Comparison of ENCODE assay signal across 8 cellular contexts in the genomic region with DNA sequence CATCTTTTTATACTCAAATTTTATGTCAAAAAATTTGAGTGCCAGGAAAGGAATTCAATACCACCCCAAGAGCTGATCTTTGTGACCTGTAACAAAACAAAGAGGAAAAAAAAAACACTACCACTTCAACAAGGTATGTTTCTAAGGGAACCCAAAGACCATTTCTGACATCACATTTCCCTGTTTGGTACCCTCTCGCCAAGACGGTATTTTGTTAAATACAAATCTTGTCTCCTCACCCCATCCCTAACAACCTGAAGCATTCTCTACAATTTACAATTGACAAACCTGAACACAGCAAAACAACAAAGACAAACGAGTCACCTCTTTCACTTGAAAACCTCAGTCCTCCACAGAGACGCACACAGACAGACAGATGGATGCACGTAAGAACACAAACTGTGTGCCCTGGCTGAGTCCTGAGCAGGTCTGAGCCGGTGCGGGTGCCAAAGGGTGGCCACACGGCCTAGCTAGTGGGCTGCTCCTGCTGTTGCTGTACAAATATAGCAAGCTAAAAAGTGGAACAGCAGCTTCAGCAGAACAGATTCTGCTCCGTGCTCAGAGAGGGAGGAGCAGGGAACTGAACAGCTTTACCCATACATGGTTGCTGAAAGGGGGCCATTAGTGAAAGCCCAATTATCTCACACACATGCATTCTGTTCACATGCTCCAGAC. TPM values are rescaled to one million over a fixed set of nuclear protein-coding genes. Genes with fewer than 3 reads are reported as not detected.
DNase-seq lines count a peak whose midpoint lies in the region; ATAC-seq and TF ChIP-seq lines count a peak whose summit lies in the region.

No MANE protein-coding gene starts in this region.

- DNase-seq in A673 (ENCODE audit: low spot score) (no peak), HCT116 (ENCODE audit: low read depth, low spot score) (no peak), fibroblast of villous mesenchyme (ENCODE audit: low read depth) (no peak), omental fat pad (ENCODE audit: low spot score) (no peak), NCI-H2029 treated with DMSO at 0.1 percent for 48 hours (lab: John Stamatoyannopoulos, UW) (no peak), OCI-M2 (lab: John Stamatoyannopoulos, UW; ENCODE audit: unreplicated experiment) (no peak), pons (ENCODE audit: low spot score) (no peak)
- DNase-seq in activated CD8-positive, alpha-beta T cell treated with anti-CD3 and anti-CD28 coated beads for 36 hours: peak; percentile 34

- peak overlapping the region; percentile 1; the same call in 1 of the 2 replicates for H3K9ac ChIP-seq in HCT116 (ENCODE audit: low read length)

- H3K4me1 Mint-ChIP-seq in activated CD8-positive, alpha-beta T cell treated with anti-CD3 and anti-CD28 coated beads for 36 hours (ENCODE audit: low read depth): peaks cover 58% of the 10 kb centered on the region

- no peaks in the 10 kb centered on the region for H3K36me3 Mint-ChIP-seq in activated CD8-positive, alpha-beta T cell treated with anti-CD3 and anti-CD28 coated beads for 36 hours (ENCODE audit: low read depth)

- H3K36me3 ChIP-seq in A673 (ENCODE audit: insufficient read depth, low read length, poor library complexity, severe bottlenecking): no peaks in the 10 kb centered on the region
- no peaks in the 10 kb centered on the region for H3K36me3 ChIP-seq in HCT116 (ENCODE audit: control insufficient read depth in 1 of 2, insufficient read depth in 2 of 2, low read length in 2 of 2)

- H3K27me3 ChIP-seq in A673 (replicated peaks; ENCODE audit: insufficient read depth, low read depth, low read length, poor library complexity): no peaks in the 10 kb centered on the region
- no peaks in the 10 kb centered on the region for H3K27me3 ChIP-seq in HCT116 (ENCODE audit: insufficient read depth, low read length)

- TF ChIP-seq RAD21 in HCT116 (IDR thresholded peaks at IDR 0.05; ENCODE audit: low read depth): no peak

- H3K9me2 ChIP-seq in HCT116 (ENCODE audit: insufficient read depth): no peaks in the 10 kb centered on the region

- H3K27ac ChIP-seq in A673 (ENCODE audit: low read depth, low read length, poor library complexity, severe bottlenecking) (peak overlapping the region; percentile 46), HCT116 (ENCODE audit: low read depth, low read length) (peak overlapping the region; percentile 36)

- H3K4me3 Mint-ChIP-seq in activated CD8-positive, alpha-beta T cell treated with anti-CD3 and anti-CD28 coated beads for 36 hours: peak overlapping the region; percentile 8

- ATAC-seq in HCT116 (peak; percentile 18; the same call in 1 of the 2 replicates), omental fat pad (ENCODE audit: low FRiP score) (peak; percentile 21)
- peak; percentile 57 for ATAC-seq in activated CD8-positive, alpha-beta T cell treated with anti-CD3 and anti-CD28 coated beads for 36 hours

- TF ChIP-seq CTCF in A673 (conservative IDR thresholded peaks at IDR 0.05; ENCODE audit: low read depth, low read length): no peak
- TF ChIP-seq CTCF in HCT116 (IDR thresholded peaks at IDR 0.05 in 2 of 3, conservative IDR thresholded peaks at IDR 0.05 in 1 of 3; ENCODE audit: borderline replicate concordance in 1 of 3, insufficient read depth in 1 of 3, low read depth in 2 of 3, low read length in 2 of 3): no peak
- no peak for TF ChIP-seq CTCF in activated CD8-positive, alpha-beta T cell treated with anti-CD3 and anti-CD28 coated beads for 36 hours (IDR thresholded peaks at IDR 0.05)
- no peak for TF ChIP-seq CTCF in fibroblast of villous mesenchyme (IDR thresholded peaks at IDR 0.05; ENCODE audit: insufficient read depth, low read depth, low read length)
- TF ChIP-seq CTCF in omental fat pad (IDR thresholded peaks at IDR 0.05): no peak

- TF ChIP-seq POLR2A in HCT116 (IDR thresholded peaks at IDR 0.05; ENCODE audit: borderline replicate concordance, extremely low read depth, insufficient read depth, insufficient read length): no peak

- H3K27me3 Mint-ChIP-seq in activated CD8-positive, alpha-beta T cell treated with anti-CD3 and anti-CD28 coated beads for 36 hours: no peaks in the 10 kb centered on the region

- no peaks in the 10 kb centered on the region for H3K9me3 ChIP-seq in A673 (ENCODE audit: low read depth, low read length, poor library complexity, severe bottlenecking)
- no peaks in the 10 kb centered on the region for H3K9me3 ChIP-seq in HCT116 (ENCODE audit: control insufficient read depth in 1 of 2, insufficient read depth in 1 of 2, low read depth in 1 of 2, low read length in 2 of 2)

- BruUV-seq in A673 (replicated peaks; lab: Mats Ljungman, UMichigan) (no TSS peak), HCT116 (replicated peaks; lab: Mats Ljungman, UMichigan) (no TSS peak)

- CTCF ChIA-PET in A673 (lab: Charles Lee) (interaction anchor here (0.6 kb wide), 1 partner anchor 151 kb away, joined by 5 read pairs; no protein-coding TSS in a partner anchor), HCT116 (lab: Charles Lee) (interaction anchor here (1.1 kb wide), 1 partner anchor 29 kb away, joined by 3 read pairs; no protein-coding TSS in a partner anchor)
- CTCF ChIA-PET in activated CD8-positive, alpha-beta T cell treated with anti-CD3 and anti-CD28 coated beads for 36 hours (lab: Charles Lee): interaction anchor here (1.1 to 1.2 kb wide), 2 partner anchors 9 to 16 kb away, joined by 3 to 6 read pairs; no protein-coding TSS in a partner anchor

- H3K79me2 ChIP-seq in HCT116 (ENCODE audit: insufficient read depth, low read length): peaks cover 100% of the 10 kb centered on the region

- no peaks in the 10 kb centered on the region for H3K9me3 Mint-ChIP-seq in activated CD8-positive, alpha-beta T cell treated with anti-CD3 and anti-CD28 coated beads for 36 hours

- H3K4me2 ChIP-seq in HCT116 (ENCODE audit: low read length): peak overlapping the region; percentile 66

- peak overlapping the region; percentile 82 for H3K27ac Mint-ChIP-seq in activated CD8-positive, alpha-beta T cell treated with anti-CD3 and anti-CD28 coated beads for 36 hours

- H3K4me1 ChIP-seq in A673 (ENCODE audit: insufficient read depth, low read length, poor library complexity, severe bottlenecking) (peaks cover 32% of the 10 kb centered on the region), HCT116 (ENCODE audit: control insufficient read depth in 1 of 2, insufficient read depth in 2 of 2, low read length in 2 of 2) (peaks cover 24 to 30% of the 10 kb centered on the region in 2 experiments)

- H4K20me1 ChIP-seq in HCT116 (ENCODE audit: insufficient read depth): peaks cover 25% of the 10 kb centered on the region; the same call in 1 of the 2 replicates

- RAD21 ChIA-PET in HCT116 (lab: Charles Lee; ENCODE audit: low non-redundant PET in 1 of 2, low total read pairs in 2 of 2, uncharacterized antibody in 2 of 2, unreplicated experiment in 2 of 2): no interaction called here

- intact Hi-C loops in A673 (cut with micrococcal nuclease; ENCODE audit: unreplicated experiment): no loop called here
- intact Hi-C loops in HCT116 (cut with micrococcal nuclease): no loop called here
- intact Hi-C loops in activated CD8-positive, alpha-beta T cell treated with anti-CD3 and anti-CD28 coated beads for 36 hours (cut with micrococcal nuclease): no loop called here

- no peak overlapping the region for H2AFZ ChIP-seq in HCT116 (ENCODE audit: low read depth, low read length, poor library complexity, severe bottlenecking)

- POLR2A ChIA-PET in A673 (lab: Charles Lee; ENCODE audit: low non-redundant PET): interaction anchor here (0.6 kb wide), 1 partner anchor 124 kb away, joined by 5 read pairs; no protein-coding TSS in a partner anchor
- POLR2A ChIA-PET in HCT116 (lab: Charles Lee): no interaction called here
- POLR2A ChIA-PET in activated CD8-positive, alpha-beta T cell treated with anti-CD3 and anti-CD28 coated beads for 36 hours (lab: Charles Lee): interaction anchor here (1.0 to 2.0 kb wide), 7 partner anchors 9 to 39 kb away, joined by 3 to 8 read pairs (median 4); no protein-coding TSS in a partner anchor

- H3K4me3 ChIP-seq in A673 (ENCODE audit: low read depth, low read length, poor library complexity, severe bottlenecking): no peak overlapping the region
- no peak overlapping the region for H3K4me3 ChIP-seq in HCT116 (replicated peaks in 1 of 2; ENCODE audit: low read depth in 1 of 2, low read length in 2 of 2)
- H3K4me3 ChIP-seq in fibroblast of villous mesenchyme (ENCODE audit: low read depth, low read length): peak overlapping the region; percentile 3

TF ChIP-seq in HCT116, 20 proteins besides CTCF, POLR2A, EP300 and RAD21:
- no peak for TF ChIP-seq SIN3A (IDR thresholded peaks at IDR 0.05; ENCODE audit: low read depth)
- TF ChIP-seq EZH2phosphoT487 (IDR thresholded peaks at IDR 0.05; ENCODE audit: borderline replicate concordance): no peak
- TF ChIP-seq EGR1 (IDR thresholded peaks at IDR 0.05; ENCODE audit: low read depth): no peak
- no peak for TF ChIP-seq POLR2AphosphoS5 (IDR thresholded peaks at IDR 0.05; ENCODE audit: low read depth, low read length)
- TF ChIP-seq EZH2 (IDR thresholded peaks at IDR 0.05): no peak
- no peak for TF ChIP-seq ELF1 (IDR thresholded peaks at IDR 0.05; ENCODE audit: borderline replicate concordance, low read depth)
- no peak for TF ChIP-seq SP1 (IDR thresholded peaks at IDR 0.05; ENCODE audit: low read depth)
TF ChIP-seq in HCT116: peak in this region for 0.

RNA-seq across cellular contexts. Expression of gene CELF1, which starts 28.6 kb away (rescaled TPM):
- total RNA-seq in A673 (2021) (246 and 257 TPM in 2 replicates), HCT116 (2021; ENCODE audit: unreplicated experiment) (133 TPM), fibroblast of villous mesenchyme (124 and 128 TPM in 2 replicates), omental fat pad (100 to 1,000 TPM in 2 of 4 donors, 10 to 100 TPM in 2; 90.3 to 126 (median 110) TPM)
- polyA plus RNA-seq in HCT116 (2012): 42.0 and 44.7 TPM in 2 replicates
- total RNA-seq in activated CD8-positive, alpha-beta T cell treated with anti-CD3 and anti-CD28 coated beads for 36 hours: 100 to 1,000 TPM; 120 to 122 TPM

RNA-seq across cellular contexts. Expression of gene PTPMT1, which starts 41.1 kb away (rescaled TPM):
- total RNA-seq in A673 (2021): 68.1 and 74.3 TPM in 2 replicates
- total RNA-seq in HCT116 (2021; ENCODE audit: unreplicated experiment): 71.6 TPM
- 91.8 and 95.0 TPM in 2 replicates for polyA plus RNA-seq in HCT116 (2012)
- 10 to 100 TPM; 44.1 to 46.7 TPM for total RNA-seq in activated CD8-positive, alpha-beta T cell treated with anti-CD3 and anti-CD28 coated beads for 36 hours
- 66.7 and 71.7 TPM in 2 replicates for total RNA-seq in fibroblast of villous mesenchyme
- total RNA-seq in omental fat pad: 100 to 1,000 TPM in 3 of 4 donors, 10 to 100 TPM in 1; 99.2 to 173 (median 112) TPM

RNA-seq across cellular contexts. Expression of gene KBTBD4, which starts 54.4 kb away (rescaled TPM):
- total RNA-seq in A673 (2021) (42.8 and 44.0 TPM in 2 replicates), HCT116 (2021; ENCODE audit: unreplicated experiment) (13.2 TPM), fibroblast of villous mesenchyme (18.7 and 24.2 TPM in 2 replicates), omental fat pad (10 to 100 TPM; 12.4 to 18.7 (median 16.7) TPM)
- polyA plus RNA-seq in HCT116 (2012): 15.0 and 16.0 TPM in 2 replicates
- 10 to 100 TPM; 15.4 to 16.3 TPM for total RNA-seq in activated CD8-positive, alpha-beta T cell treated with anti-CD3 and anti-CD28 coated beads for 36 hours

RNA-seq across cellular contexts. Expression of gene NDUFS3, which starts 54.5 kb away (rescaled TPM):
- total RNA-seq in A673 (2021) (412 and 444 TPM in 2 replicates), HCT116 (2021; ENCODE audit: unreplicated experiment) (134 TPM), fibroblast of villous mesenchyme (66.1 and 70.5 TPM in 2 replicates), omental fat pad (10 to 100 TPM; 46.4 to 51.9 (median 48.6) TPM)
- 96.8 and 125 TPM in 2 replicates for polyA plus RNA-seq in HCT116 (2012)
- 100 to 1,000 TPM; 129 to 138 TPM for total RNA-seq in activated CD8-positive, alpha-beta T cell treated with anti-CD3 and anti-CD28 coated beads for 36 hours
